Comparison of ENCODE assay signal across 8 cellular contexts in genomic region chr9:83219924-83220438, GRCh38.
DNase-seq lines count a peak whose midpoint lies in the region; ATAC-seq, FAIRE-seq and TF ChIP-seq lines count a peak whose summit lies in the region.

No MANE protein-coding gene starts in this region.

- H3K4me3 ChIP-seq in bronchial epithelial cell (ENCODE audit: low read depth, low read length) (peak overlapping the region; percentile 44), lower lobe of right lung (peak overlapping the region; percentile 65), tibial nerve (peak overlapping the region; percentile 33 to 62 (median 45))

- ATAC-seq in lower lobe of right lung (peak in 1 of 2 donors; percentile 3), HG03442 (IDR thresholded peaks at IDR 0.05; ENCODE audit: unreplicated experiment) (no peak), HG02759 (IDR thresholded peaks at IDR 0.05; ENCODE audit: unreplicated experiment) (no peak)

- H3K4me1 ChIP-seq in lower lobe of right lung (peaks cover 13% of the 10 kb centered on the region), tibial nerve (peaks cover 0 to 23% (median 4%) of the 10 kb centered on the region in 4 donors)

- CTCF ChIA-PET in activated naive CD4-positive, alpha-beta T cell treated with anti-CD3 and anti-CD28 coated beads for 36 hours (lab: Charles Lee): interaction anchor here (0.9 kb wide), 1 partner anchor 58 kb away, joined by 3 read pairs; no protein-coding TSS in a partner anchor

- peaks cover 23% of the 10 kb centered on the region for H3K27me3 Mint-ChIP-seq in T-helper 1 cell treated with Interleukin-12 subunit alpha and Interleukin-12 subunit beta and Interleukin-4 antibody, amounts not matched to agents 30 μg/mL and 1 μg/mL, for 36 hours (ENCODE audit: low read depth)
- peaks cover 37% of the 10 kb centered on the region for H3K27me3 Mint-ChIP-seq in activated naive CD4-positive, alpha-beta T cell treated with anti-CD3 and anti-CD28 coated beads for 36 hours (ENCODE audit: low read depth)

- peak overlapping the region; percentile 70 for H3K27ac ChIP-seq in lower lobe of right lung
- H3K27ac ChIP-seq in tibial nerve: peak overlapping the region; percentile 19 to 80 (median 66)

- H3K9me3 ChIP-seq in lower lobe of right lung (no peaks in the 10 kb centered on the region), tibial nerve (no peaks in the 10 kb centered on the region)

- no peak overlapping the region for H3K27ac Mint-ChIP-seq in T-helper 1 cell treated with Interleukin-12 subunit alpha and Interleukin-12 subunit beta and Interleukin-4 antibody, amounts not matched to agents 30 μg/mL and 1 μg/mL, for 36 hours
- H3K27ac Mint-ChIP-seq in activated naive CD4-positive, alpha-beta T cell treated with anti-CD3 and anti-CD28 coated beads for 36 hours: no peak overlapping the region

- DNase-seq in T-helper 1 cell (no peak), bronchial epithelial cell (ENCODE audit: low read depth) (peak; percentile 23), lower lobe of right lung (no peak), tibial nerve (ENCODE audit: low spot score in 2 of 2) (no peak)
- no peak for DNase-seq in activated naive CD4-positive, alpha-beta T cell treated with anti-CD3 and anti-CD28 coated beads for 36 hours

- peaks cover 8% of the 10 kb centered on the region for H3K4me1 Mint-ChIP-seq in T-helper 1 cell treated with Interleukin-12 subunit alpha and Interleukin-12 subunit beta and Interleukin-4 antibody, amounts not matched to agents 30 μg/mL and 1 μg/mL, for 36 hours (ENCODE audit: low read depth)
- peaks cover 3% of the 10 kb centered on the region for H3K4me1 Mint-ChIP-seq in activated naive CD4-positive, alpha-beta T cell treated with anti-CD3 and anti-CD28 coated beads for 36 hours (ENCODE audit: low read depth)

- H3K36me3 ChIP-seq in bronchial epithelial cell (ENCODE audit: control insufficient read depth, insufficient read depth, low read length) (no peaks in the 10 kb centered on the region), lower lobe of right lung (no peaks in the 10 kb centered on the region), tibial nerve (no peaks in the 10 kb centered on the region)

- H3K36me3 Mint-ChIP-seq in T-helper 1 cell treated with Interleukin-12 subunit alpha and Interleukin-12 subunit beta and Interleukin-4 antibody, amounts not matched to agents 30 μg/mL and 1 μg/mL, for 36 hours (ENCODE audit: low read depth): no peaks in the 10 kb centered on the region
- H3K36me3 Mint-ChIP-seq in activated naive CD4-positive, alpha-beta T cell treated with anti-CD3 and anti-CD28 coated beads for 36 hours (ENCODE audit: low read depth): no peaks in the 10 kb centered on the region

- TF ChIP-seq CTCF in bronchial epithelial cell (IDR thresholded peaks at IDR 0.05; ENCODE audit: insufficient read depth, low read length, severe bottlenecking) (no peak), lower lobe of right lung (IDR thresholded peaks at IDR 0.05) (no peak), tibial nerve (IDR thresholded peaks at IDR 0.05) (no peak)

- 58 to 63% methylated on average over 12 of the region's 12 CpGs for WGBS in tibial nerve, 2 donors

- intact Hi-C loops in lower lobe of right lung (cut with DNase I): no loop called here
- intact Hi-C loops in activated naive CD4-positive, alpha-beta T cell treated with anti-CD3 and anti-CD28 coated beads for 36 hours (cut with micrococcal nuclease): no loop called here

- TF ChIP-seq EP300 in tibial nerve (IDR thresholded peaks at IDR 0.05): no peak

- H3K4me3 Mint-ChIP-seq in T-helper 1 cell treated with Interleukin-12 subunit alpha and Interleukin-12 subunit beta and Interleukin-4 antibody, amounts not matched to agents 30 μg/mL and 1 μg/mL, for 36 hours: peak overlapping the region; percentile 84
- no peak overlapping the region for H3K4me3 Mint-ChIP-seq in activated naive CD4-positive, alpha-beta T cell treated with anti-CD3 and anti-CD28 coated beads for 36 hours

- FAIRE-seq in bronchial epithelial cell (lab: Jason Lieb, UNC): no peak

- H3K27me3 ChIP-seq in bronchial epithelial cell (ENCODE audit: control insufficient read depth, insufficient read depth, low read length) (no peaks in the 10 kb centered on the region), lower lobe of right lung (ENCODE audit: low read depth) (no peaks in the 10 kb centered on the region), tibial nerve (no peaks in the 10 kb centered on the region)

- no peak for TF ChIP-seq POLR2A in tibial nerve (IDR thresholded peaks at IDR 0.05)

- no peaks in the 10 kb centered on the region for H3K9me3 Mint-ChIP-seq in T-helper 1 cell treated with Interleukin-12 subunit alpha and Interleukin-12 subunit beta and Interleukin-4 antibody, amounts not matched to agents 30 μg/mL and 1 μg/mL, for 36 hours
- H3K9me3 Mint-ChIP-seq in activated naive CD4-positive, alpha-beta T cell treated with anti-CD3 and anti-CD28 coated beads for 36 hours: peaks cover 6% of the 10 kb centered on the region
